In the genomic region with DNA sequence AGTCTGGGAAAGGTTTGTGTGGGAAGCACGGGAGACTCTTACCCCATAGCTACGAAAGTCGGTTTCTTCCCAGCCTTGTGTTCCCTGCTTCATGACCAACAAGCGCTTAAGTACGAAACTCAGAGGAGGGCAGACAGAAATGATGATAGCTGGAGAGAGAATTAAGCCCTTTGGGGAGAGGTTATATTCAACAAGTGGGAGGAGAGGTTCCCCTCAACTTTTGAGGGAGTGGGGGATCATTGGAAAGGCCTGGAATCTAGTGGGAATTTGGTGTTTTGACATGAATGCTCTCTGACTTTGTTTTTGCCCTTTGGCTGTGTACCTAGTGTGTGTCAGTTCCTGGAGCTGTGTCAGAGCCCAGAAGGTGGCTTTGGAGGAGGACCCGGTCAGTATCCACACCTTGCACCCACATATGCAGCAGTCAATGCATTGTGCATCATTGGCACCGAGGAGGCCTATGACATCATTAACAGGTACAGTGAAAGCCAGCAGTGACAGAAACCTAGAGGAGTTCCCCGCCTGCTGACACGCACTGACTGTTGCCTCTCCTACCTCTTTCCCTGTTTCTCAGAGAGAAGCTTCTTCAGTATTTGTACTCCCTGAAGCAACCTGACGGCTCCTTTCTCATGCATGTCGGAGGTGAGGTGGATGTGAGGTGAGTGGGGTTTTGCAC, we compare ENCODE assay signal across 24 cellular contexts. TPM values are rescaled to one million over a fixed set of nuclear protein-coding genes. Genes with fewer than 3 reads are reported as not detected.
DNase-seq lines count a peak whose midpoint lies in the region; ATAC-seq and TF ChIP-seq lines count a peak whose summit lies in the region.
"Had no signal": no experiment of that assay in that cellular context is flagged by ENCODE, and none has a peak within 500 bp of the region (broad histone marks: within the 10 kb centered on the region; RNA-seq: fewer than 3 reads in every experiment).

No MANE protein-coding gene starts in this region.

- no peak for TF ChIP-seq POLR2A in suprapubic skin (IDR thresholded peaks at IDR 0.05)

- H3K27ac Mint-ChIP-seq in T-helper 17 cell = peak overlapping the region; percentile 29
- H3K27ac Mint-ChIP-seq: B cell; CD8-positive, alpha-beta T cell; GM23338; HFFc6 had no signal

- intact Hi-C loops in head of caudate nucleus (cut with DNase I) = no loop called here

- peaks cover 5% of the 10 kb centered on the region for H3K36me3 Mint-ChIP-seq in T-helper 17 cell (ENCODE audit: low read depth)

- H3K9me3 ChIP-seq in T-helper 17 cell (ENCODE audit: control insufficient read depth, low read length, poor library complexity, severe bottlenecking) (no peaks in the 10 kb centered on the region), suprapubic skin (no peaks in the 10 kb centered on the region)
- H3K9me3 ChIP-seq: Caco-2, SK-N-SH had no signal

- no peaks in the 10 kb centered on the region for H3K27me3 Mint-ChIP-seq in T-helper 17 cell
- H3K27me3 Mint-ChIP-seq: B cell had no signal

- H3K27ac ChIP-seq in suprapubic skin = peak overlapping the region; percentile 88
- H3K27ac ChIP-seq: HL-60 had no signal

- H3K4me3 ChIP-seq in epithelial cell of esophagus (ENCODE audit: low read length) = no peak overlapping the region
- no peak overlapping the region for H3K4me3 ChIP-seq in suprapubic skin
- H3K4me3 ChIP-seq: GM23338, K562 had no signal

- no peaks in the 10 kb centered on the region for H3K4me1 Mint-ChIP-seq in T-helper 17 cell
- H3K4me1 Mint-ChIP-seq: B cell, GM23338, H9 had no signal

- no peaks in the 10 kb centered on the region for H3K27me3 ChIP-seq in suprapubic skin

- DNase-seq in T-helper 17 cell = no peak
- DNase-seq in epithelial cell of esophagus (ENCODE audit: low read depth) = peak; percentile 40
- DNase-seq in head of caudate nucleus = peak in 29 of 42 donors; percentile 11 to 79 (median 41)
- DNase-seq in suprapubic skin (ENCODE audit: low spot score in 2 of 2) = no peak
- DNase-seq in stimulated activated CD4-positive, alpha-beta T cell treated with anti-CD3 and anti-CD28 coated beads, Interleukin-15, amount 100 ng/mL, for 24 hours = no peak
- DNase-seq: Caco-2; CD8-positive, alpha-beta T cell; H9; HFFc6; Kasumi-1; NCI-H1105 treated with DMSO at 0.1 percent for 48 hours; NCI-H146; NCI-H1930; NCI-H2107; NCI-H446; NCI-H524 treated with DMSO at 0.1 percent for 48 hours; NCI-H774; SK-N-SH had no signal

- WGBS in suprapubic skin = 81% methylated on average over 11 of the region's 11 CpGs

- no peak overlapping the region for H3K4me3 Mint-ChIP-seq in T-helper 17 cell
- H3K4me3 Mint-ChIP-seq: B cell; CD8-positive, alpha-beta T cell; GM23338; H9; HFFc6 had no signal

- ATAC-seq in T-helper 17 cell = no peak
- no peak for ATAC-seq in HG02642 (IDR thresholded peaks at IDR 0.05; ENCODE audit: poor library complexity, unreplicated experiment)
- ATAC-seq in GM21717 (IDR thresholded peaks at IDR 0.05; ENCODE audit: unreplicated experiment) = no peak
- ATAC-seq: CD8-positive, alpha-beta T cell; GM23338; K562 had no signal

- H3K36me3 ChIP-seq in suprapubic skin = peaks cover 8% of the 10 kb centered on the region

- no peak for TF ChIP-seq EP300 in suprapubic skin (IDR thresholded peaks at IDR 0.05)

- TF ChIP-seq CTCF in epithelial cell of esophagus (IDR thresholded peaks at IDR 0.05; ENCODE audit: insufficient read depth, low read depth, low read length, missing control alignments) (no peak), suprapubic skin (IDR thresholded peaks at IDR 0.05) (no peak)

- H3K4me1 ChIP-seq in suprapubic skin = peaks cover 17% of the 10 kb centered on the region

RNA-seq across cellular contexts. Expression of a gene that starts 40.6 kb away (rescaled TPM):
- total RNA-seq in T-helper 17 cell (10 to 100 TPM; 14.2 to 22.5 TPM), suprapubic skin (10 to 100 TPM; 40.6 to 44.6 (median 43.2) TPM)

RNA-seq across cellular contexts. Expression of a gene that starts 55.1 kb away (rescaled TPM):
- 1 to 10 TPM; 4.8 to 5.8 TPM for total RNA-seq in T-helper 17 cell
- total RNA-seq in suprapubic skin = 10 to 100 TPM in 3 of 4 donors, 1 to 10 TPM in 1; 9.6 to 17.0 (median 15.1) TPM

Comparison
In these comparisons a context has a peak if more than half of its experiments do, and no peak if none do; other contexts are left out.
1. DNase-seq: peak in epithelial cell of esophagus (single experiment) and head of caudate nucleus (29 of 42); none in T-helper 17 cell (0 of 3), suprapubic skin (0 of 2) and stimulated activated CD4-positive, alpha-beta T cell treated with anti-CD3 and anti-CD28 coated beads, Interleukin-15, amount 100 ng/mL, for 24 hours (single experiment).